In genomic region chr19:13922118-13922517, GRCh38 we compare ENCODE assay signal across 14 cellular contexts. TPM values are rescaled to one million over a fixed set of nuclear protein-coding genes. Genes with fewer than 3 reads are reported as not detected.
"Had no signal": no experiment of that assay in that cellular context is flagged by ENCODE, and none has a peak within 500 bp of the region (broad histone marks: within the 10 kb centered on the region; RNA-seq: fewer than 3 reads in every experiment).

No MANE protein-coding gene starts in this region.

RNA-seq across cellular contexts. Expression of gene PODNL1, which starts 16.1 kb away (rescaled TPM):
- total RNA-seq: naive thymus-derived CD8-positive, alpha-beta T cell; omental fat pad; stomach; temporal lobe had no signal
- polyA plus RNA-seq: naive thymus-derived CD8-positive, alpha-beta T cell had no signal

RNA-seq across cellular contexts. Expression of gene NANOS3, which starts 45.2 kb away (rescaled TPM):
- total RNA-seq: naive thymus-derived CD8-positive, alpha-beta T cell; omental fat pad; pulmonary artery endothelial cell; right atrium auricular region; smooth muscle cell; spleen; stomach; subcutaneous adipose tissue; thoracic aorta; thyroid gland; tibial nerve; ureter; vagina had no signal
- polyA plus RNA-seq: naive thymus-derived CD8-positive, alpha-beta T cell had no signal
